Comparison of ENCODE assay signal across 7 cellular contexts in the genomic region with DNA sequence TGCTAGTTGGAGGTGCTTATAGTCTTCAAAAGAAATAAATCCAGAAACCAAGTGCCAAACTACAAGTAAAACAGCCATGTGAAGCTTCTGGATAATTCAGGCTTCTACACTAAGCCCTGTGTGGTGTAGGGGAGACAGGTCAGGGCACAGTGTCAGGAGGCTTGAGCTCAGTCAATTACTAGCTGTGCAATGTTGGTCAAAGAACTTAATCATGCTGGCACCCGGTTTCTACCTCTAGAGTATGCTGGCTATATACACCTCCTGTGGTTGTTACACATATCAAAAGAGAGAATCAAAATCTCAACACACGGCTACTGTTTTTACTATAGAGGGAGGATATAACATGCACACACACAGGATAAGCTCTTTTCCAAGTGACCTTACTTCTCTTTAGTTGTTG.
"Had no signal": no experiment of that assay in that cellular context is flagged by ENCODE, and none has a peak within 500 bp of the region (broad histone marks: within the 10 kb centered on the region; RNA-seq: fewer than 3 reads in every experiment).

No MANE protein-coding gene starts in this region.

- DNase-seq: GDM1, GF-D8 had no signal

- FAIRE-seq: G401.6, GM12891, GM12892, GM18507, GM19239 had no signal
